Comparison of ENCODE assay signal across 8 cellular contexts in genomic region chr12:120640840-120641833, GRCh38. TPM values are rescaled to one million over a fixed set of nuclear protein-coding genes. Genes with fewer than 3 reads are reported as not detected.
DNase-seq lines count a peak whose midpoint lies in the region; ATAC-seq and TF ChIP-seq lines count a peak whose summit lies in the region.

No MANE protein-coding gene starts in this region.

- H3K27ac ChIP-seq in brain microvascular endothelial cell, result no peak overlapping the region

- in situ Hi-C loops in brain microvascular endothelial cell (cut with HindIII; ENCODE audit: low pct_ligation_motif_present, low sequenced_read_pairs), result no loop called here

- DNase-seq in Right ventricle myocardium inferior (ENCODE audit: missing footprints) (peak; percentile 74), cardiac septum (ENCODE audit: low spot score) (no peak), T-helper 22 cell (ENCODE audit: low read depth) (peak; percentile 10), brain microvascular endothelial cell (peak; percentile 29), islet precursor cell (peak; percentile 94)
- DNase-seq in stimulated activated CD4-positive, alpha-beta T cell treated with anti-CD3 and anti-CD28 coated beads, Interleukin-4, amount 100 ng/mL, for 4 hours, result peak; percentile 33 to 47

- intact Hi-C loops in Right ventricle myocardium inferior (cut with DNase I) (no loop called here), cardiac septum (cut with DNase I) (no loop called here)

- ATAC-seq in Right ventricle myocardium inferior, result peak; percentile 85
- peak; percentile 47 for ATAC-seq in HG03354 (IDR thresholded peaks at IDR 0.05; ENCODE audit: poor library complexity, severe bottlenecking, unreplicated experiment)
- ATAC-seq in GM19324 (IDR thresholded peaks at IDR 0.05; ENCODE audit: low FRiP score, unreplicated experiment), result no peak

- TF ChIP-seq CTCF in brain microvascular endothelial cell (IDR thresholded peaks at IDR 0.05; ENCODE audit: low read depth, low read length, missing control alignments), result no peak

- peak overlapping the region; percentile 5 for H3K4me3 ChIP-seq in brain microvascular endothelial cell (ENCODE audit: low read depth, low read length)

- H3K27me3 ChIP-seq in brain microvascular endothelial cell (replicated peaks), result peaks cover 33% of the 10 kb centered on the region

- H3K36me3 ChIP-seq in brain microvascular endothelial cell (replicated peaks), result no peaks in the 10 kb centered on the region

RNA-seq across cellular contexts. Expression of gene CABP1, which starts 0.7 kb away (rescaled TPM):
- total RNA-seq in Right ventricle myocardium inferior (5.5 TPM), cardiac septum (2.8 TPM)

RNA-seq across cellular contexts. Expression of gene MLEC, which starts 45.8 kb away (rescaled TPM):
- 128 TPM for total RNA-seq in Right ventricle myocardium inferior
- total RNA-seq in cardiac septum, result 103 TPM

RNA-seq across cellular contexts. Expression of gene POP5, which starts 59.9 kb away (rescaled TPM):
- 39.3 TPM for total RNA-seq in Right ventricle myocardium inferior
- 36.5 TPM for total RNA-seq in cardiac septum
